ENCODE assay signal across 1 cellular context in the genomic region with DNA sequence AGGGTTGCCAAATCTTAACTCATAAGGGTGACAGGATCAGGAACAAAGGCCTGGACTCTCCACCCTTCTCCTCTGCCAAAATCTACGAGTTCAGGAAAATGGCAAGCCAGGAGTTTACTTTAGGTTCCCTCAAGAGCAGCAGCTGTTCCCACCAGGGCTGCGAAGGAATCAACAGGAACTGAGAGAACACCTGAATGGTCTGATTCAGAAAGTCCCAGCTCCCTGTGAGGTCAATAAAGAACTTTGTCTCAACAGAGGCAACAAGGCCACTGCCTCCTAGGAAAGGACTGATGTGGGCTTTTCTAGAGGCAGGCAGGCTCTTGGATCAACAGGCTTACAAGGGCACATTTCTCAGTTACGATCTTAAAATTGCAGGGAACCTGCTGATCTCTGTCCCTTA.
TF ChIP-seq lines count a peak whose summit lies in the region.

No MANE protein-coding gene starts in this region.

TF ChIP-seq in GM12878, 131 proteins besides CTCF, POLR2A, EP300 and RAD21:
- TF ChIP-seq, protein P1, sequence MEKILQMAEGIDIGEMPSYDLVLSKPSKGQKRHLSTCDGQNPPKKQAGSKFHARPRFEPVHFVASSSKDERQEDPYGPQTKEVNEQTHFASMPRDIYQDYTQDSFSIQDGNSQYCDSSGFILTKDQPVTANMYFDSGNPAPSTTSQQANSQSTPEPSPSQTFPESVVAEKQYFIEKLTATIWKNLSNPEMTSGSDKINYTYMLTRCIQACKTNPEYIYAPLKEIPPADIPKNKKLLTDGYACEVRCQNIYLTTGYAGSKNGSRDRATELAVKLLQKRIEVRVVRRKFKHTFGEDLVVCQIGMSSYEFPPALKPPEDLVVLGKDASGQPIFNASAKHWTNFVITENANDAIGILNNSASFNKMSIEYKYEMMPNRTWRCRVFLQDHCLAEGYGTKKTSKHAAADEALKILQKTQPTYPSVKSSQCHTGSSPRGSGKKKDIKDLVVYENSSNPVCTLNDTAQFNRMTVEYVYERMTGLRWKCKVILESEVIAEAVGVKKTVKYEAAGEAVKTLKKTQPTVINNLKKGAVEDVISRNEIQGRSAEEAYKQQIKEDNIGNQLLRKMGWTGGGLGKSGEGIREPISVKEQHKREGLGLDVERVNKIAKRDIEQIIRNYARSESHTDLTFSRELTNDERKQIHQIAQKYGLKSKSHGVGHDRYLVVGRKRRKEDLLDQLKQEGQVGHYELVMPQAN (conservative IDR thresholded peaks at IDR 0.05): no peak
- TF ChIP-seq, protein P2, sequence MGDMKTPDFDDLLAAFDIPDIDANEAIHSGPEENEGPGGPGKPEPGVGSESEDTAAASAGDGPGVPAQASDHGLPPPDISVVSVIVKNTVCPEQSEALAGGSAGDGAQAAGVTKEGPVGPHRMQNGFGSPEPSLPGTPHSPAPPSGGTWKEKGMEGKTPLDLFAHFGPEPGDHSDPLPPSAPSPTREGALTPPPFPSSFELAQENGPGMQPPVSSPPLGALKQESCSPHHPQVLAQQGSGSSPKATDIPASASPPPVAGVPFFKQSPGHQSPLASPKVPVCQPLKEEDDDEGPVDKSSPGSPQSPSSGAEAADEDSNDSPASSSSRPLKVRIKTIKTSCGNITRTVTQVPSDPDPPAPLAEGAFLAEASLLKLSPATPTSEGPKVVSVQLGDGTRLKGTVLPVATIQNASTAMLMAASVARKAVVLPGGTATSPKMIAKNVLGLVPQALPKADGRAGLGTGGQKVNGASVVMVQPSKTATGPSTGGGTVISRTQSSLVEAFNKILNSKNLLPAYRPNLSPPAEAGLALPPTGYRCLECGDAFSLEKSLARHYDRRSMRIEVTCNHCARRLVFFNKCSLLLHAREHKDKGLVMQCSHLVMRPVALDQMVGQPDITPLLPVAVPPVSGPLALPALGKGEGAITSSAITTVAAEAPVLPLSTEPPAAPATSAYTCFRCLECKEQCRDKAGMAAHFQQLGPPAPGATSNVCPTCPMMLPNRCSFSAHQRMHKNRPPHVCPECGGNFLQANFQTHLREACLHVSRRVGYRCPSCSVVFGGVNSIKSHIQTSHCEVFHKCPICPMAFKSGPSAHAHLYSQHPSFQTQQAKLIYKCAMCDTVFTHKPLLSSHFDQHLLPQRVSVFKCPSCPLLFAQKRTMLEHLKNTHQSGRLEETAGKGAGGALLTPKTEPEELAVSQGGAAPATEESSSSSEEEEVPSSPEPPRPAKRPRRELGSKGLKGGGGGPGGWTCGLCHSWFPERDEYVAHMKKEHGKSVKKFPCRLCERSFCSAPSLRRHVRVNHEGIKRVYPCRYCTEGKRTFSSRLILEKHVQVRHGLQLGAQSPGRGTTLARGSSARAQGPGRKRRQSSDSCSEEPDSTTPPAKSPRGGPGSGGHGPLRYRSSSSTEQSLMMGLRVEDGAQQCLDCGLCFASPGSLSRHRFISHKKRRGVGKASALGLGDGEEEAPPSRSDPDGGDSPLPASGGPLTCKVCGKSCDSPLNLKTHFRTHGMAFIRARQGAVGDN (IDR thresholded peaks at IDR 0.05): peak; percentile 52; the same call in 1 of the 2 replicates
- TF ChIP-seq DPF2 (IDR thresholded peaks at IDR 0.05): 0 out of 2 replicates have a peak, but pooled peaks have one; percentile 34
- TF ChIP-seq ESRRA (IDR thresholded peaks at IDR 0.05; ENCODE audit: low read length): no peak
- peak; percentile 60; the same call in 1 of the 2 replicates for TF ChIP-seq SPI1 (IDR thresholded peaks at IDR 0.05; ENCODE audit: borderline replicate concordance, insufficient read depth, low read depth, low read length)
- TF ChIP-seq IKZF1 (conservative IDR thresholded peaks at IDR 0.05): 0 out of 2 replicates have a peak, but pooled peaks have one; percentile 16
- TF ChIP-seq TCF12 (IDR thresholded peaks at IDR 0.05; ENCODE audit: low read depth, low read length): 0 out of 2 replicates have a peak, but pooled peaks have one; percentile 22
- TF ChIP-seq, protein P3, sequence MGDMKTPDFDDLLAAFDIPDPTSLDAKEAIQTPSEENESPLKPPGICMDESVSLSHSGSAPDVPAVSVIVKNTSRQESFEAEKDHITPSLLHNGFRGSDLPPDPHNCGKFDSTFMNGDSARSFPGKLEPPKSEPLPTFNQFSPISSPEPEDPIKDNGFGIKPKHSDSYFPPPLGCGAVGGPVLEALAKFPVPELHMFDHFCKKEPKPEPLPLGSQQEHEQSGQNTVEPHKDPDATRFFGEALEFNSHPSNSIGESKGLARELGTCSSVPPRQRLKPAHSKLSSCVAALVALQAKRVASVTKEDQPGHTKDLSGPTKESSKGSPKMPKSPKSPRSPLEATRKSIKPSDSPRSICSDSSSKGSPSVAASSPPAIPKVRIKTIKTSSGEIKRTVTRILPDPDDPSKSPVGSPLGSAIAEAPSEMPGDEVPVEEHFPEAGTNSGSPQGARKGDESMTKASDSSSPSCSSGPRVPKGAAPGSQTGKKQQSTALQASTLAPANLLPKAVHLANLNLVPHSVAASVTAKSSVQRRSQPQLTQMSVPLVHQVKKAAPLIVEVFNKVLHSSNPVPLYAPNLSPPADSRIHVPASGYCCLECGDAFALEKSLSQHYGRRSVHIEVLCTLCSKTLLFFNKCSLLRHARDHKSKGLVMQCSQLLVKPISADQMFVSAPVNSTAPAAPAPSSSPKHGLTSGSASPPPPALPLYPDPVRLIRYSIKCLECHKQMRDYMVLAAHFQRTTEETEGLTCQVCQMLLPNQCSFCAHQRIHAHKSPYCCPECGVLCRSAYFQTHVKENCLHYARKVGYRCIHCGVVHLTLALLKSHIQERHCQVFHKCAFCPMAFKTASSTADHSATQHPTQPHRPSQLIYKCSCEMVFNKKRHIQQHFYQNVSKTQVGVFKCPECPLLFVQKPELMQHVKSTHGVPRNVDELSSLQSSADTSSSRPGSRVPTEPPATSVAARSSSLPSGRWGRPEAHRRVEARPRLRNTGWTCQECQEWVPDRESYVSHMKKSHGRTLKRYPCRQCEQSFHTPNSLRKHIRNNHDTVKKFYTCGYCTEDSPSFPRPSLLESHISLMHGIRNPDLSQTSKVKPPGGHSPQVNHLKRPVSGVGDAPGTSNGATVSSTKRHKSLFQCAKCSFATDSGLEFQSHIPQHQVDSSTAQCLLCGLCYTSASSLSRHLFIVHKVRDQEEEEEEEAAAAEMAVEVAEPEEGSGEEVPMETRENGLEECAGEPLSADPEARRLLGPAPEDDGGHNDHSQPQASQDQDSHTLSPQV (IDR thresholded peaks at IDR 0.05): no peak
- TF ChIP-seq, protein P4, sequence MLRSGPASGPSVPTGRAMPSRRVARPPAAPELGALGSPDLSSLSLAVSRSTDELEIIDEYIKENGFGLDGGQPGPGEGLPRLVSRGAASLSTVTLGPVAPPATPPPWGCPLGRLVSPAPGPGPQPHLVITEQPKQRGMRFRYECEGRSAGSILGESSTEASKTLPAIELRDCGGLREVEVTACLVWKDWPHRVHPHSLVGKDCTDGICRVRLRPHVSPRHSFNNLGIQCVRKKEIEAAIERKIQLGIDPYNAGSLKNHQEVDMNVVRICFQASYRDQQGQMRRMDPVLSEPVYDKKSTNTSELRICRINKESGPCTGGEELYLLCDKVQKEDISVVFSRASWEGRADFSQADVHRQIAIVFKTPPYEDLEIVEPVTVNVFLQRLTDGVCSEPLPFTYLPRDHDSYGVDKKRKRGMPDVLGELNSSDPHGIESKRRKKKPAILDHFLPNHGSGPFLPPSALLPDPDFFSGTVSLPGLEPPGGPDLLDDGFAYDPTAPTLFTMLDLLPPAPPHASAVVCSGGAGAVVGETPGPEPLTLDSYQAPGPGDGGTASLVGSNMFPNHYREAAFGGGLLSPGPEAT (IDR thresholded peaks at IDR 0.05; ENCODE audit: low read depth): peak; percentile 43; the same call in 1 of the 2 replicates
- 0 out of 2 replicates have a peak, but pooled peaks have one; percentile 15 for TF ChIP-seq IRF4 (IDR thresholded peaks at IDR 0.05; ENCODE audit: low read depth, low read length)
- no peak for TF ChIP-seq SREBF2 (IDR thresholded peaks at IDR 0.05; ENCODE audit: low read length)
